In genomic region chr19:35119578-35119977, GRCh38 we compare ENCODE assay signal across 24 cellular contexts. TPM values are rescaled to one million over a fixed set of nuclear protein-coding genes. Genes with fewer than 3 reads are reported as not detected.
DNase-seq lines count a peak whose midpoint lies in the region; ATAC-seq, FAIRE-seq and TF ChIP-seq lines count a peak whose summit lies in the region.
"Had no signal": no experiment of that assay in that cellular context is flagged by ENCODE, and none has a peak within 500 bp of the region (broad histone marks: within the 10 kb centered on the region; RNA-seq: fewer than 3 reads in every experiment).

No MANE protein-coding gene starts in this region.

- TF ChIP-seq CTCF in Calu3 (IDR thresholded peaks at IDR 0.05; ENCODE audit: unreplicated experiment): no peak
- no peak for TF ChIP-seq CTCF in bronchial epithelial cell (IDR thresholded peaks at IDR 0.05; ENCODE audit: insufficient read depth, low read length, severe bottlenecking)
- no peak for TF ChIP-seq CTCF in keratinocyte (optimal IDR thresholded peaks at IDR 0.05 in 1 of 3, IDR thresholded peaks at IDR 0.05 in 1 of 3, conservative IDR thresholded peaks at IDR 0.05 in 1 of 3; ENCODE audit: extremely low read depth in 1 of 3, insufficient read depth in 2 of 3, low read length in 3 of 3)

- H3K4me2 ChIP-seq in keratinocyte (ENCODE audit: control insufficient read depth, extremely low read depth, insufficient read depth, low read depth, low read length): peak overlapping the region; percentile 100
- H3K4me2 ChIP-seq in trophoblast cell (ENCODE audit: low read length): no peak overlapping the region

- H3K9ac ChIP-seq in keratinocyte (ENCODE audit: control insufficient read depth, extremely low read depth, insufficient read depth, low read length): peak overlapping the region; percentile 73
- H3K9ac ChIP-seq in trophoblast cell (ENCODE audit: low read length): no peak overlapping the region

- dilution Hi-C loops in keratinocyte (cut with MboI; ENCODE audit: extremely low pct_ligation_motif_present, low sequenced_read_pairs): no loop called here

- H2AK5ac ChIP-seq in trophoblast cell (ENCODE audit: low read length): no peak overlapping the region

- H3K23ac ChIP-seq in trophoblast cell (ENCODE audit: low read length): no peak overlapping the region

- no peaks in the 10 kb centered on the region for H3K27me3 Mint-ChIP-seq in Calu3 (ENCODE audit: unreplicated experiment)
- H3K27me3 Mint-ChIP-seq in stimulated activated naive B cell treated with anti-CD40 and anti-IgM and Interleukin-4, amounts not matched to agents 10 μg/mL and 1 μg/mL and 100 μg/mL, for 72 hours: peaks cover 1 to 5% of the 10 kb centered on the region in 2 donors
- H3K27me3 Mint-ChIP-seq in naive thymus-derived CD4-positive, alpha-beta T cell: peaks cover 0 to 9% (median 0%) of the 10 kb centered on the region in 5 donors
- H3K27me3 Mint-ChIP-seq: activated naive CD4-positive, alpha-beta T cell treated with anti-CD3 and anti-CD28 coated beads, Interleukin-2, amount 50 U/mL, for 24 hours had no signal

- DNase-seq in Calu3: no peak
- no peak for DNase-seq in bronchial epithelial cell (ENCODE audit: low read depth)
- DNase-seq in keratinocyte (ENCODE audit: low read depth, low spot score): no peak
- DNase-seq in stimulated activated naive B cell treated with anti-CD40 and anti-IgM and Interleukin-4, amounts not matched to agents 10 μg/mL and 1 μg/mL and 100 μg/mL, for 72 hours: no peak
- DNase-seq in trophoblast cell: no peak
- DNase-seq in naive thymus-derived CD4-positive, alpha-beta T cell: no peak
- DNase-seq: ACHN; activated CD4-positive, alpha-beta T cell treated with anti-CD3 and anti-CD28 coated beads, Interleukin-2, amount 10 ng/mL, durations not matched to agents 7 days and 5 days; CD4-positive, alpha-beta memory T cell; DND-41; effector CD8-positive, alpha-beta T cell; left colon; NCI-H1105; NCI-H2171; NCI-H774; pancreas; RPMI8226 had no signal

- no peak overlapping the region for H2BK12ac ChIP-seq in trophoblast cell (ENCODE audit: low read length)

- peaks cover 3% of the 10 kb centered on the region for H3K79me1 ChIP-seq in trophoblast cell (ENCODE audit: low read length)

- peak overlapping the region; percentile 21 for H3K27ac Mint-ChIP-seq in Calu3 (ENCODE audit: unreplicated experiment)
- peak overlapping the region; percentile 61 for H3K27ac Mint-ChIP-seq in stimulated activated naive B cell treated with anti-CD40 and anti-IgM and Interleukin-4, amounts not matched to agents 10 μg/mL and 1 μg/mL and 100 μg/mL, for 72 hours
- no peak overlapping the region for H3K27ac Mint-ChIP-seq in naive thymus-derived CD4-positive, alpha-beta T cell
- H3K27ac Mint-ChIP-seq: activated CD4-positive, alpha-beta T cell treated with anti-CD3 and anti-CD28 coated beads, Interleukin-2, amount 10 ng/mL, durations not matched to agents 7 days and 5 days; activated naive CD4-positive, alpha-beta T cell treated with anti-CD3 and anti-CD28 coated beads, Interleukin-2, amount 50 U/mL, for 24 hours had no signal

- H4K91ac ChIP-seq in trophoblast cell (ENCODE audit: low read depth, low read length): no peak overlapping the region

- intact Hi-C loops in Calu3 (cut with micrococcal nuclease; ENCODE audit: unreplicated experiment): no loop called here
- intact Hi-C loops in naive thymus-derived CD4-positive, alpha-beta T cell (cut with micrococcal nuclease): no loop called here

- no peaks in the 10 kb centered on the region for H4K20me1 ChIP-seq in keratinocyte (ENCODE audit: control insufficient read depth, extremely low read depth, insufficient read depth, low read length)

- no peak overlapping the region for H3K4ac ChIP-seq in trophoblast cell (ENCODE audit: low read depth, low read length)

- peaks cover 20% of the 10 kb centered on the region for H3K36me3 ChIP-seq in bronchial epithelial cell (ENCODE audit: control insufficient read depth, insufficient read depth, low read length)
- H3K36me3 ChIP-seq in keratinocyte (ENCODE audit: control insufficient read depth in 2 of 2, extremely low read depth in 1 of 2, insufficient read depth in 2 of 2, low read length in 2 of 2): peaks cover 7 to 19% of the 10 kb centered on the region in 2 experiments
- H3K36me3 ChIP-seq in trophoblast cell (ENCODE audit: control insufficient read depth in 1 of 2, insufficient read depth in 2 of 2, low read length in 2 of 2): no peaks in the 10 kb centered on the region
- no peaks in the 10 kb centered on the region for H3K36me3 ChIP-seq in naive thymus-derived CD4-positive, alpha-beta T cell (ENCODE audit: control insufficient read depth in 2 of 3, insufficient read depth in 3 of 3, low read length in 3 of 3)
- H3K36me3 ChIP-seq: HAP-1, pancreas had no signal

- H2BK5ac ChIP-seq in trophoblast cell (ENCODE audit: low read depth, low read length, poor library complexity): no peak overlapping the region

- FAIRE-seq in bronchial epithelial cell (lab: Jason Lieb, UNC) (no peak), keratinocyte (lab: Jason Lieb, UNC) (no peak)
- FAIRE-seq: GM18507, pancreas had no signal

- no peaks in the 10 kb centered on the region for H3K9me1 ChIP-seq in keratinocyte (ENCODE audit: control insufficient read depth, extremely low read depth, insufficient read depth, low read length)

- no peak overlapping the region for H4K12ac ChIP-seq in trophoblast cell (ENCODE audit: low read depth, low read length)

- peaks cover 73% of the 10 kb centered on the region for H3K4me1 Mint-ChIP-seq in Calu3 (ENCODE audit: low read depth, unreplicated experiment)
- peaks cover 29 to 42% of the 10 kb centered on the region in 2 donors for H3K4me1 Mint-ChIP-seq in stimulated activated naive B cell treated with anti-CD40 and anti-IgM and Interleukin-4, amounts not matched to agents 10 μg/mL and 1 μg/mL and 100 μg/mL, for 72 hours
- peaks cover 12 to 19% (median 12%) of the 10 kb centered on the region in 7 donors for H3K4me1 Mint-ChIP-seq in naive thymus-derived CD4-positive, alpha-beta T cell

- H3K27me3 ChIP-seq in bronchial epithelial cell (ENCODE audit: control insufficient read depth, insufficient read depth, low read length) (no peaks in the 10 kb centered on the region), keratinocyte (ENCODE audit: control insufficient read depth, extremely low read depth, insufficient read depth, low read length) (no peaks in the 10 kb centered on the region), trophoblast cell (ENCODE audit: insufficient read depth, low read length) (no peaks in the 10 kb centered on the region)
- no peaks in the 10 kb centered on the region for H3K27me3 ChIP-seq in naive thymus-derived CD4-positive, alpha-beta T cell (ENCODE audit: control insufficient read depth in 2 of 2, insufficient read depth in 2 of 2, low read length in 2 of 2)
- H3K27me3 ChIP-seq: pancreas had no signal

- CTCF ChIA-PET in Calu3 (lab: Charles Lee): interaction anchor here (0.7 kb wide), 1 partner anchor 23 kb away, joined by 3 read pairs; no protein-coding TSS in a partner anchor
- CTCF ChIA-PET in naive thymus-derived CD4-positive, alpha-beta T cell (lab: Charles Lee): no interaction called here

- no peak for ATAC-seq in stimulated activated naive B cell treated with anti-CD40 and anti-IgM and Interleukin-4, amounts not matched to agents 10 μg/mL and 1 μg/mL and 100 μg/mL, for 72 hours (replicated peaks)
- ATAC-seq in GM18498 (IDR thresholded peaks at IDR 0.05; ENCODE audit: unreplicated experiment) (no peak), HG02884 (IDR thresholded peaks at IDR 0.05; ENCODE audit: unreplicated experiment) (no peak)
- ATAC-seq in naive thymus-derived CD4-positive, alpha-beta T cell: no peak
- ATAC-seq: left colon, pancreas had no signal

- BruUV-seq in Calu3 (replicated peaks; lab: Mats Ljungman, UMichigan): TSS peak; percentile 1

- peak overlapping the region; percentile 52 for H3K4me3 ChIP-seq in bronchial epithelial cell (ENCODE audit: low read depth, low read length)
- peak overlapping the region; percentile 30 to 93 (median 35) for H3K4me3 ChIP-seq in keratinocyte (ENCODE audit: control insufficient read depth in 2 of 3, extremely low read depth in 1 of 3, insufficient read depth in 2 of 3, low read depth in 1 of 3, low read length in 3 of 3)
- H3K4me3 ChIP-seq in trophoblast cell (ENCODE audit: low read depth, low read length): no peak overlapping the region
- no peak overlapping the region for H3K4me3 ChIP-seq in naive thymus-derived CD4-positive, alpha-beta T cell (ENCODE audit: low read length)
- H3K4me3 ChIP-seq: HAP-1, pancreas had no signal

- H3K79me2 ChIP-seq in keratinocyte (ENCODE audit: control insufficient read depth, insufficient read depth, low read length) (peaks cover 38% of the 10 kb centered on the region), trophoblast cell (ENCODE audit: control insufficient read depth, insufficient read depth, low read length, poor library complexity) (no peaks in the 10 kb centered on the region)

- peaks cover 82% of the 10 kb centered on the region for H3K4me1 ChIP-seq in keratinocyte (ENCODE audit: control insufficient read depth, extremely low read depth, insufficient read depth, low read length)
- H3K4me1 ChIP-seq in trophoblast cell (ENCODE audit: control insufficient read depth in 1 of 2, insufficient read depth in 2 of 2, low read length in 2 of 2): peaks cover 4 to 10% of the 10 kb centered on the region in 2 experiments
- H3K4me1 ChIP-seq in naive thymus-derived CD4-positive, alpha-beta T cell (ENCODE audit: control insufficient read depth in 2 of 2, insufficient read depth in 2 of 2, low read length in 2 of 2): peaks cover 0 to 13% of the 10 kb centered on the region in 2 donors

- peak overlapping the region; percentile 87 for H3K27ac ChIP-seq in keratinocyte (ENCODE audit: control insufficient read depth, insufficient read depth, low read length)
- no peak overlapping the region for H3K27ac ChIP-seq in trophoblast cell (ENCODE audit: low read depth, low read length)
- H3K27ac ChIP-seq in naive thymus-derived CD4-positive, alpha-beta T cell (ENCODE audit: low read depth, low read length): no peak overlapping the region
- H3K27ac ChIP-seq: pancreas had no signal

- H3K18ac ChIP-seq in trophoblast cell (ENCODE audit: low read length): no peak overlapping the region

- no peak overlapping the region for H3K14ac ChIP-seq in trophoblast cell (ENCODE audit: low read length)

- no peaks in the 10 kb centered on the region for H3K9me3 Mint-ChIP-seq in Calu3 (ENCODE audit: low read depth, unreplicated experiment)
- H3K9me3 Mint-ChIP-seq in stimulated activated naive B cell treated with anti-CD40 and anti-IgM and Interleukin-4, amounts not matched to agents 10 μg/mL and 1 μg/mL and 100 μg/mL, for 72 hours: no peaks in the 10 kb centered on the region
- H3K9me3 Mint-ChIP-seq in naive thymus-derived CD4-positive, alpha-beta T cell: no peaks in the 10 kb centered on the region
- H3K9me3 Mint-ChIP-seq: activated CD4-positive, alpha-beta T cell treated with anti-CD3 and anti-CD28 coated beads, Interleukin-2, amount 10 ng/mL, durations not matched to agents 7 days and 5 days; activated naive CD4-positive, alpha-beta T cell treated with anti-CD3 and anti-CD28 coated beads, Interleukin-2, amount 50 U/mL, for 24 hours; brain; CD4-positive, alpha-beta memory T cell had no signal

- peaks cover 62% of the 10 kb centered on the region for H3K36me3 Mint-ChIP-seq in Calu3 (ENCODE audit: insufficient read depth, unreplicated experiment)
- no peaks in the 10 kb centered on the region for H3K36me3 Mint-ChIP-seq in stimulated activated naive B cell treated with anti-CD40 and anti-IgM and Interleukin-4, amounts not matched to agents 10 μg/mL and 1 μg/mL and 100 μg/mL, for 72 hours
- H3K36me3 Mint-ChIP-seq in naive thymus-derived CD4-positive, alpha-beta T cell: no peaks in the 10 kb centered on the region
- H3K36me3 Mint-ChIP-seq: activated naive CD4-positive, alpha-beta T cell treated with anti-CD3 and anti-CD28 coated beads, Interleukin-2, amount 50 U/mL, for 24 hours; brain; CD4-positive, alpha-beta memory T cell had no signal

- H2BK120ac ChIP-seq in trophoblast cell (ENCODE audit: insufficient read depth, low read length, poor library complexity): no peak overlapping the region

- no peak overlapping the region for H3K4me3 Mint-ChIP-seq in Calu3 (ENCODE audit: low read depth, unreplicated experiment)
- no peak overlapping the region for H3K4me3 Mint-ChIP-seq in stimulated activated naive B cell treated with anti-CD40 and anti-IgM and Interleukin-4, amounts not matched to agents 10 μg/mL and 1 μg/mL and 100 μg/mL, for 72 hours
- no peak overlapping the region for H3K4me3 Mint-ChIP-seq in naive thymus-derived CD4-positive, alpha-beta T cell
- H3K4me3 Mint-ChIP-seq: activated CD4-positive, alpha-beta T cell treated with anti-CD3 and anti-CD28 coated beads, Interleukin-2, amount 10 ng/mL, durations not matched to agents 7 days and 5 days; activated naive CD4-positive, alpha-beta T cell treated with anti-CD3 and anti-CD28 coated beads, Interleukin-2, amount 50 U/mL, for 24 hours; brain; CD4-positive, alpha-beta memory T cell had no signal

- WGBS in trophoblast cell (ENCODE audit: extremely low coverage, insufficient coverage, insufficient read length): no CpG with 5 or more reads among the region's 7 CpGs

- no peak overlapping the region for H4K8ac ChIP-seq in trophoblast cell (ENCODE audit: low read depth, low read length)

- H2AFZ ChIP-seq in keratinocyte (ENCODE audit: control insufficient read depth, low read length) (no peak overlapping the region), trophoblast cell (ENCODE audit: insufficient read depth, low read length, poor library complexity) (no peak overlapping the region)

- POLR2A ChIA-PET in naive thymus-derived CD4-positive, alpha-beta T cell (lab: Charles Lee): no interaction called here

- H3K9me3 ChIP-seq in keratinocyte (ENCODE audit: control insufficient read depth, low read depth, low read length): no peaks in the 10 kb centered on the region
- H3K9me3 ChIP-seq in trophoblast cell (ENCODE audit: insufficient read depth, low read depth, low read length): peaks cover 2% of the 10 kb centered on the region
- no peaks in the 10 kb centered on the region for H3K9me3 ChIP-seq in naive thymus-derived CD4-positive, alpha-beta T cell (ENCODE audit: control insufficient read depth in 2 of 3, low read length in 3 of 3)
- H3K9me3 ChIP-seq: HAP-1, pancreas had no signal

RNA-seq across cellular contexts. Expression of gene FXYD3, which starts 4.0 kb away (rescaled TPM):
- total RNA-seq in Calu3 (2022): 183 and 291 TPM in 2 replicates
- total RNA-seq in bronchial epithelial cell: 309 and 548 TPM in 2 replicates
- polyA plus RNA-seq in keratinocyte: 563 to 2,415 TPM (median 851 TPM) in 3 replicates
- polyA plus RNA-seq in keratinocyte (2011; ENCODE audit: low read depth): 498 TPM
- polyA plus RNA-seq in keratinocyte (2011; cell fraction: cytosol; rRNA removed): 945 and 1,085 TPM in 2 replicates
- polyA plus RNA-seq in keratinocyte (2011; cell fraction: nucleus; rRNA removed): 621 and 766 TPM in 2 replicates
- 829 and 2,475 TPM in 2 replicates for polyA plus RNA-seq in keratinocyte (2012; ENCODE audit: low replicate concordance)
- polyA minus RNA-seq in keratinocyte: 308 to 665 TPM (median 468 TPM) in 3 replicates
- 614 TPM for polyA minus RNA-seq in keratinocyte (2011; cell fraction: cytosol; rRNA and poly(A)+ RNA removed)
- polyA minus RNA-seq in keratinocyte (2011; cell fraction: nucleus; rRNA and poly(A)+ RNA removed): 205 and 217 TPM in 2 replicates
- 1.9 and 2.6 TPM in 2 replicates for polyA plus RNA-seq in trophoblast cell (2013)
- not detected for total RNA-seq in naive thymus-derived CD4-positive, alpha-beta T cell
- not detected for polyA plus RNA-seq in naive thymus-derived CD4-positive, alpha-beta T cell
- total RNA-seq: activated CD4-positive, alpha-beta T cell treated with anti-CD3 and anti-CD28 coated beads, Interleukin-2, amount 10 ng/mL, durations not matched to agents 7 days and 5 days; CD4-positive, alpha-beta memory T cell had no signal
- polyA plus RNA-seq: CD4-positive, alpha-beta memory T cell had no signal

RNA-seq across cellular contexts. Expression of gene LGI4, which starts 15.3 kb away (rescaled TPM):
- total RNA-seq in Calu3 (2022): 0.42 and 0.68 TPM in 2 replicates
- not detected in 2 replicates for total RNA-seq in bronchial epithelial cell
- 0.01 to 0.14 TPM (median 0.10 TPM) in 3 replicates for polyA plus RNA-seq in keratinocyte
- 0.76 TPM for polyA plus RNA-seq in keratinocyte (2011; ENCODE audit: low read depth)
- polyA plus RNA-seq in keratinocyte (2011; cell fraction: cytosol; rRNA removed): 0.09 TPM in 1 of 2 replicates, not detected in the other
- polyA plus RNA-seq in keratinocyte (2011; cell fraction: nucleus; rRNA removed): 0.89 and 1.1 TPM in 2 replicates
- 0.11 and 0.93 TPM in 2 replicates for polyA plus RNA-seq in keratinocyte (2012; ENCODE audit: low replicate concordance)
- not detected in 3 replicates for polyA minus RNA-seq in keratinocyte
- not detected for polyA minus RNA-seq in keratinocyte (2011; cell fraction: cytosol; rRNA and poly(A)+ RNA removed)
- 0.31 TPM in 1 of 2 replicates, not detected in the other for polyA minus RNA-seq in keratinocyte (2011; cell fraction: nucleus; rRNA and poly(A)+ RNA removed)
- 0.22 and 0.33 TPM in 2 replicates for polyA plus RNA-seq in trophoblast cell (2013)
- 1 to 10 TPM in 1 of 5 experiments, under 1 TPM in 4; 0.19 to 1.6 (median 0.51) TPM for total RNA-seq in naive thymus-derived CD4-positive, alpha-beta T cell
- not detected for polyA plus RNA-seq in naive thymus-derived CD4-positive, alpha-beta T cell
- polyA plus RNA-seq: CD4-positive, alpha-beta memory T cell had no signal

RNA-seq across cellular contexts. Expression of gene FXYD1, which starts 19.0 kb away (rescaled TPM):
- total RNA-seq in Calu3 (2022): 1.6 and 2.0 TPM in 2 replicates
- not detected in 2 replicates for total RNA-seq in bronchial epithelial cell
- 0.14 to 0.23 TPM (median 0.19 TPM) in 3 replicates for polyA plus RNA-seq in keratinocyte
- polyA plus RNA-seq in keratinocyte (2011; ENCODE audit: low read depth): not detected
- polyA plus RNA-seq in keratinocyte (2011; cell fraction: cytosol; rRNA removed): not detected in 2 replicates
- polyA plus RNA-seq in keratinocyte (2011; cell fraction: nucleus; rRNA removed): not detected in 2 replicates
- polyA plus RNA-seq in keratinocyte (2012; ENCODE audit: low replicate concordance): 0.32 and 2.6 TPM in 2 replicates
- polyA minus RNA-seq in keratinocyte: not detected in 3 replicates
- not detected for polyA minus RNA-seq in keratinocyte (2011; cell fraction: cytosol; rRNA and poly(A)+ RNA removed)
- not detected in 2 replicates for polyA minus RNA-seq in keratinocyte (2011; cell fraction: nucleus; rRNA and poly(A)+ RNA removed)
- not detected in 2 replicates for polyA plus RNA-seq in trophoblast cell (2013)
- total RNA-seq in naive thymus-derived CD4-positive, alpha-beta T cell: 1 to 10 TPM in 1 of 5 experiments, under 1 TPM in 2, not detected in 2; 0.46 to 1.2 (median 0.78) TPM
- polyA plus RNA-seq in naive thymus-derived CD4-positive, alpha-beta T cell: under 1 TPM in 1 of 2 donors, not detected in 1; 0.91 TPM

RNA-seq across cellular contexts. Expression of gene FXYD7, which starts 23.5 kb away (rescaled TPM):
- total RNA-seq in Calu3 (2022) (0.90 and 1.3 TPM in 2 replicates), bronchial epithelial cell (not detected in 2 replicates)
- 0.36 TPM in 1 of 3 replicates, not detected in the others for polyA plus RNA-seq in keratinocyte
- not detected for polyA plus RNA-seq in keratinocyte (2011; ENCODE audit: low read depth)
- not detected in 2 replicates for polyA plus RNA-seq in keratinocyte (2011; cell fraction: cytosol; rRNA removed)
- polyA plus RNA-seq in keratinocyte (2011; cell fraction: nucleus; rRNA removed): not detected in 2 replicates
- 0.24 TPM in 1 of 2 replicates, not detected in the other for polyA plus RNA-seq in keratinocyte (2012; ENCODE audit: low replicate concordance)
- polyA minus RNA-seq in keratinocyte: not detected in 3 replicates
- not detected for polyA minus RNA-seq in keratinocyte (2011; cell fraction: cytosol; rRNA and poly(A)+ RNA removed)
- polyA minus RNA-seq in keratinocyte (2011; cell fraction: nucleus; rRNA and poly(A)+ RNA removed): not detected in 2 replicates
- 0.14 and 0.32 TPM in 2 replicates for polyA plus RNA-seq in trophoblast cell (2013)
- 10 to 100 TPM in 1 of 5 experiments, 1 to 10 TPM in 4; 1.8 to 13.2 (median 3.5) TPM for total RNA-seq in naive thymus-derived CD4-positive, alpha-beta T cell
- polyA plus RNA-seq in naive thymus-derived CD4-positive, alpha-beta T cell: 1 to 10 TPM; 2.1 to 2.6 TPM
- total RNA-seq: left colon, myocyte had no signal

RNA-seq across cellular contexts. Expression of gene FXYD5, which starts 35.0 kb away (rescaled TPM):
- total RNA-seq in Calu3 (2022) (760 and 802 TPM in 2 replicates), bronchial epithelial cell (11.3 and 12.4 TPM in 2 replicates)
- 82.5 to 457 TPM (median 122 TPM) in 3 replicates for polyA plus RNA-seq in keratinocyte
- polyA plus RNA-seq in keratinocyte (2011; ENCODE audit: low read depth): 159 TPM
- 216 and 272 TPM in 2 replicates for polyA plus RNA-seq in keratinocyte (2011; cell fraction: cytosol; rRNA removed)
- 163 TPM in 2 replicates for polyA plus RNA-seq in keratinocyte (2011; cell fraction: nucleus; rRNA removed)
- polyA plus RNA-seq in keratinocyte (2012; ENCODE audit: low replicate concordance): 191 and 430 TPM in 2 replicates
- 206 to 558 TPM (median 224 TPM) in 3 replicates for polyA minus RNA-seq in keratinocyte
- polyA minus RNA-seq in keratinocyte (2011; cell fraction: cytosol; rRNA and poly(A)+ RNA removed): 226 TPM
- polyA minus RNA-seq in keratinocyte (2011; cell fraction: nucleus; rRNA and poly(A)+ RNA removed): 66.2 and 71.1 TPM in 2 replicates
- 205 and 212 TPM in 2 replicates for polyA plus RNA-seq in trophoblast cell (2013)
- total RNA-seq in naive thymus-derived CD4-positive, alpha-beta T cell: 100 to 1,000 TPM; 362 to 458 (median 387) TPM
- polyA plus RNA-seq in naive thymus-derived CD4-positive, alpha-beta T cell: 100 to 1,000 TPM; 464 to 575 TPM

Comparison
In these comparisons a context has a peak if more than half of its experiments do, and no peak if none do; other contexts are left out.
1. H3K27ac Mint-ChIP-seq: peak in Calu3 (single experiment) and stimulated activated naive B cell treated with anti-CD40 and anti-IgM and Interleukin-4, amounts not matched to agents 10 μg/mL and 1 μg/mL and 100 μg/mL, for 72 hours (single experiment); none in naive thymus-derived CD4-positive, alpha-beta T cell (0 of 9).
2. H3K4me3 ChIP-seq: peak in bronchial epithelial cell (single experiment) and keratinocyte (3 of 3); none in trophoblast cell (single experiment) and naive thymus-derived CD4-positive, alpha-beta T cell (single experiment).
3. RNA of gene FXYD3, which starts 4.0 kb away (total RNA-seq): 309 to 548 TPM in bronchial epithelial cell and 183 to 291 TPM in Calu3; not detected in naive thymus-derived CD4-positive, alpha-beta T cell; every median in the first group is over 100 times any median in the second.